Comparison of ENCODE assay signal across 8 cellular contexts in the genomic region with DNA sequence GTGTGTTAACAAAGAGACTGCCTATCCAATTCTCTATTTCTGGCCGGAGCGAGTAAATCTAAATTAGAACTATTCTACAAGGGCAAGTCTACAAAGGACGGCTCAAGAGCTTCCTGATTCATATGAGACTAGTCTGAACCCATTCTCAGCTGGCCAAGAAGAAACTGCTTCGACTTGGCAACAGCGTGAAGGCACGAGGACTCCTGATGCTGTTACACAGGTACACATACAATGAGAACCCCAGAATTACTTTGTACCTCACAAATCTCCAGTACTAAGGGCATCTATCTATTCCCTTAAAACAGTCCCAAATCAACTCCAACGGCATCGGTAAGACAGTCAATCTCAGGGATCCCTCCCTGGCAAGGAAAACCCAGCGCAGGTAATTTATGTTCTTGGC. TPM values are rescaled to one million over a fixed set of nuclear protein-coding genes. Genes with fewer than 3 reads are reported as not detected.
DNase-seq lines count a peak whose midpoint lies in the region; ATAC-seq, FAIRE-seq and TF ChIP-seq lines count a peak whose summit lies in the region.

No MANE protein-coding gene starts in this region.

- H3K4me3 ChIP-seq in bronchial epithelial cell (ENCODE audit: low read depth, low read length) (peak overlapping the region; percentile 86), mononuclear cell (ENCODE audit: low read length) (peak overlapping the region; percentile 93), aorta (ENCODE audit: low read length in 2 of 2) (peak overlapping the region; percentile 39 to 90)

- peaks cover 8% of the 10 kb centered on the region for H3K27me3 Mint-ChIP-seq in stimulated activated naive CD8-positive, alpha-beta T cell treated with anti-CD3 and anti-CD28 coated beads, Interleukin-15, Interleukin-2, amounts not matched to agents 100 ng/mL and 50 ng/mL, for 24 hours

- H3K9me3 Mint-ChIP-seq in stimulated activated naive CD8-positive, alpha-beta T cell treated with anti-CD3 and anti-CD28 coated beads, Interleukin-15, Interleukin-2, amounts not matched to agents 100 ng/mL and 50 ng/mL, for 24 hours = no peaks in the 10 kb centered on the region

- H3K27me3 ChIP-seq in bronchial epithelial cell (ENCODE audit: control insufficient read depth, insufficient read depth, low read length) (no peaks in the 10 kb centered on the region), mononuclear cell (ENCODE audit: insufficient read depth, low read length) (no peaks in the 10 kb centered on the region), aorta (ENCODE audit: control insufficient read depth in 1 of 2, insufficient read depth in 2 of 2, low read length in 1 of 2) (no peaks in the 10 kb centered on the region)

- H3K4me1 Mint-ChIP-seq in stimulated activated naive CD8-positive, alpha-beta T cell treated with anti-CD3 and anti-CD28 coated beads, Interleukin-15, Interleukin-2, amounts not matched to agents 100 ng/mL and 50 ng/mL, for 24 hours (ENCODE audit: low read depth) = peaks cover 39% of the 10 kb centered on the region

- H3K4me3 Mint-ChIP-seq in stimulated activated naive CD8-positive, alpha-beta T cell treated with anti-CD3 and anti-CD28 coated beads, Interleukin-15, Interleukin-2, amounts not matched to agents 100 ng/mL and 50 ng/mL, for 24 hours = peak overlapping the region; percentile 93

- no peak for ATAC-seq in stimulated activated naive CD8-positive, alpha-beta T cell treated with anti-CD3 and anti-CD28 coated beads, Interleukin-15, Interleukin-2, amounts not matched to agents 100 U/mL and 50 U/mL, for 24 hours
- ATAC-seq in aorta (ENCODE audit: low FRiP score) = no peak

- in situ Hi-C loops in ACHN (cut with HindIII; ENCODE audit: low pct_ligation_motif_present, low pct_unique_long_range_greater_than_20kb, low sequenced_read_pairs) = no loop called here

- peaks cover 26% of the 10 kb centered on the region for H3K36me3 Mint-ChIP-seq in stimulated activated naive CD8-positive, alpha-beta T cell treated with anti-CD3 and anti-CD28 coated beads, Interleukin-15, Interleukin-2, amounts not matched to agents 100 ng/mL and 50 ng/mL, for 24 hours (ENCODE audit: low read depth)

- H3K27ac ChIP-seq in aorta (ENCODE audit: low read depth in 1 of 2, low read length in 2 of 2) = peak overlapping the region in 1 of 2 donors; percentile 47

- 35 to 40% methylated on average over 9 of the region's 9 CpGs for WGBS in aorta, 2 donors

- intact Hi-C loops in aorta (cut with DNase I) = loop anchor here (2.0 to 10.0 kb wide), 3 partner anchors 50 to 87 kb away; a partner anchor contains a TSS

- no peaks in the 10 kb centered on the region for H3K9me3 ChIP-seq in mononuclear cell (ENCODE audit: low read depth, low read length)
- no peaks in the 10 kb centered on the region for H3K9me3 ChIP-seq in aorta (ENCODE audit: control insufficient read depth, low read length)

- FAIRE-seq in bronchial epithelial cell (lab: Jason Lieb, UNC) = no peak

- H3K4me1 ChIP-seq in mononuclear cell (ENCODE audit: insufficient read depth, low read length) (peaks cover 40% of the 10 kb centered on the region), aorta (ENCODE audit: control insufficient read depth in 1 of 2, insufficient read depth in 2 of 2, low read length in 2 of 2) (no peaks in the 10 kb centered on the region)

- DNase-seq in stimulated activated naive CD8-positive, alpha-beta T cell treated with anti-CD3 and anti-CD28 coated beads, Interleukin-15, Interleukin-2, amounts not matched to agents 100 U/mL and 50 U/mL, for 24 hours = no peak
- DNase-seq in bronchial epithelial cell (ENCODE audit: low read depth) = peak; percentile 40
- DNase-seq in aorta = no peak
- DNase-seq in ACHN = no peak
- no peak for DNase-seq in DMS153 treated with DMSO at 0.1 percent for 48 hours (lab: John Stamatoyannopoulos, UW; ENCODE audit: unreplicated experiment)
- DNase-seq in stimulated activated CD4-positive, alpha-beta T cell treated with anti-CD3 and anti-CD28 coated beads, Interleukin-4, amount 100 ng/mL, for 4 hours = no peak

- peak overlapping the region; percentile 79 for H3K27ac Mint-ChIP-seq in stimulated activated naive CD8-positive, alpha-beta T cell treated with anti-CD3 and anti-CD28 coated beads, Interleukin-15, Interleukin-2, amounts not matched to agents 100 ng/mL and 50 ng/mL, for 24 hours

- TF ChIP-seq CTCF in bronchial epithelial cell (IDR thresholded peaks at IDR 0.05; ENCODE audit: insufficient read depth, low read length, severe bottlenecking) = no peak

- H3K36me3 ChIP-seq in bronchial epithelial cell (ENCODE audit: control insufficient read depth, insufficient read depth, low read length) (peaks cover 1% of the 10 kb centered on the region), aorta (ENCODE audit: control insufficient read depth in 1 of 2, insufficient read depth in 2 of 2, low read length in 1 of 2) (no peaks in the 10 kb centered on the region)

RNA-seq across cellular contexts. Expression of a gene that starts 1.5 kb away (rescaled TPM):
- total RNA-seq in bronchial epithelial cell (131 and 152 TPM in 2 replicates), mononuclear cell (20.0 TPM), aorta (10 to 100 TPM; 55.3 to 63.8 TPM)
- 10 to 100 TPM; 33.5 to 40.9 TPM for polyA plus RNA-seq in aorta

RNA-seq across cellular contexts. Expression of a gene that starts 37.9 kb away (rescaled TPM):
- total RNA-seq in bronchial epithelial cell (80.3 and 90.5 TPM in 2 replicates), mononuclear cell (12.1 TPM), aorta (100 to 1,000 TPM; 273 to 354 TPM)
- 100 to 1,000 TPM in 1 of 2 donors, 10 to 100 TPM in 1; 62.6 to 130 TPM for polyA plus RNA-seq in aorta

RNA-seq across cellular contexts. Expression of a gene that starts 54.5 kb away (rescaled TPM):
- 307 and 366 TPM in 2 replicates for total RNA-seq in bronchial epithelial cell
- 202 TPM for total RNA-seq in mononuclear cell
- 100 to 1,000 TPM; 277 to 285 TPM for total RNA-seq in aorta
- polyA plus RNA-seq in aorta = 100 to 1,000 TPM; 174 to 220 TPM
